Comparison of ENCODE assay signal across 1 cellular context in genomic region chr6:107800564-107801164, GRCh38.
TF ChIP-seq lines count a peak whose summit lies in the region.

No MANE protein-coding gene starts in this region.

TF ChIP-seq in WTC11, 78 proteins besides CTCF, POLR2A, EP300 and RAD21 (continued from another document):
- TF ChIP-seq MXD4 (CRISPR knock-in tag; IDR thresholded peaks at IDR 0.05; ENCODE audit: borderline replicate concordance) (no peak), ZNF138 (CRISPR knock-in tag; conservative IDR thresholded peaks at IDR 0.05) (no peak), ATF3 (CRISPR knock-in tag; conservative IDR thresholded peaks at IDR 0.05) (no peak), ZNF232 (CRISPR knock-in tag; IDR thresholded peaks at IDR 0.05) (no peak), RORB (CRISPR knock-in tag; IDR thresholded peaks at IDR 0.05) (no peak), MYBL2 (CRISPR knock-in tag; IDR thresholded peaks at IDR 0.05) (no peak), GTF2I (CRISPR knock-in tag; conservative IDR thresholded peaks at IDR 0.05) (no peak), E2F4 (CRISPR knock-in tag; IDR thresholded peaks at IDR 0.05; ENCODE audit: borderline replicate concordance, low read depth) (no peak)
